21 cellular contexts compared by ENCODE assay signal in genomic region chr13:104385409-104385808, GRCh38.
DNase-seq lines count a peak whose midpoint lies in the region; ATAC-seq and TF ChIP-seq lines count a peak whose summit lies in the region.
"Had no signal": no experiment of that assay in that cellular context is flagged by ENCODE, and none has a peak within 500 bp of the region (broad histone marks: within the 10 kb centered on the region; RNA-seq: fewer than 3 reads in every experiment).

No MANE protein-coding gene starts in this region.

- no peaks in the 10 kb centered on the region for H3K4me1 Mint-ChIP-seq in nephron progenitor cell
- H3K4me1 Mint-ChIP-seq: activated CD4-positive, alpha-beta memory T cell treated with anti-CD3 and anti-CD28 coated beads, Interleukin-2, amount 10 ng/mL, durations not matched to agents 7 days and 5 days; IgD-negative memory B cell had no signal

- H3K27me3 ChIP-seq in PC-3 (ENCODE audit: low read length) = no peaks in the 10 kb centered on the region
- no peaks in the 10 kb centered on the region for H3K27me3 ChIP-seq in ovary

- H2AFZ ChIP-seq in PC-3 (ENCODE audit: low read length) = no peak overlapping the region

- H3K79me2 ChIP-seq in PC-3 (ENCODE audit: low read length) = no peaks in the 10 kb centered on the region

- WGBS in ovary, 3 donors = 53 to 67% (median 57%) methylated on average over 2 of the region's 2 CpGs

- peaks cover 5% of the 10 kb centered on the region for H3K36me3 Mint-ChIP-seq in nephron progenitor cell (ENCODE audit: low read depth)
- H3K36me3 Mint-ChIP-seq: brain, IgD-negative memory B cell had no signal

- peak overlapping the region; percentile 62 for H3K4me2 ChIP-seq in PC-3 (ENCODE audit: low read length)

- TF ChIP-seq EP300 in ovary (IDR thresholded peaks at IDR 0.05) = no peak

- no peaks in the 10 kb centered on the region for H3F3A ChIP-seq in PC-3 (ENCODE audit: low read length, unreplicated experiment)

- no peaks in the 10 kb centered on the region for H4K20me1 ChIP-seq in PC-3 (ENCODE audit: low read length)

- no TSS peak for BruUV-seq in PC-3 (replicated peaks; lab: Mats Ljungman, UMichigan)

- no peak overlapping the region for H3K4me3 Mint-ChIP-seq in nephron progenitor cell
- H3K4me3 Mint-ChIP-seq: activated CD4-positive, alpha-beta memory T cell treated with anti-CD3 and anti-CD28 coated beads, Interleukin-2, amount 10 ng/mL, durations not matched to agents 7 days and 5 days; activated naive CD4-positive, alpha-beta T cell treated with anti-CD3 and anti-CD28 coated beads for 36 hours; activated T-cell treated with anti-CD3 and anti-CD28 coated beads, Interleukin-2, amount 50 U/mL, for 24 hours; brain; CD4-positive, alpha-beta T cell; dendritic cell treated with granulocyte-macrophage colony-stimulating factor and Interleukin-4, amounts not matched to agents 40 ng/mL and 50 ng/mL, for 4 days; IgD-negative memory B cell; T-helper 1 cell treated with Interleukin-12 subunit alpha and Interleukin-12 subunit beta and Interleukin-4 antibody, amounts not matched to agents 30 μg/mL and 1 μg/mL, for 36 hours had no signal

- no peaks in the 10 kb centered on the region for H3K9me2 ChIP-seq in PC-3 (replicated peaks; ENCODE audit: low read length)

- H3K9me3 Mint-ChIP-seq in nephron progenitor cell = peaks cover 18% of the 10 kb centered on the region

- ATAC-seq in PC-3 = peak; percentile 94

- H3K4me3 ChIP-seq in PC-3 (ENCODE audit: low read length) (no peak overlapping the region), choroid plexus epithelial cell (ENCODE audit: low read depth, low read length) (no peak overlapping the region), ovary (no peak overlapping the region)

- no peak for TF ChIP-seq POLR2A in ovary (IDR thresholded peaks at IDR 0.05)

- H3K4me1 ChIP-seq in PC-3 (ENCODE audit: insufficient read depth, low read length) (peaks cover 11% of the 10 kb centered on the region), ovary (ENCODE audit: insufficient read depth) (no peaks in the 10 kb centered on the region)

- H3K27ac ChIP-seq in PC-3 (ENCODE audit: low read length) (no peak overlapping the region), ovary (no peak overlapping the region)

- no peak overlapping the region for H3K27ac Mint-ChIP-seq in nephron progenitor cell
- H3K27ac Mint-ChIP-seq: activated CD4-positive, alpha-beta memory T cell treated with anti-CD3 and anti-CD28 coated beads, Interleukin-2, amount 10 ng/mL, durations not matched to agents 7 days and 5 days; activated naive CD4-positive, alpha-beta T cell treated with anti-CD3 and anti-CD28 coated beads for 36 hours; activated T-cell treated with anti-CD3 and anti-CD28 coated beads, Interleukin-2, amount 50 U/mL, for 24 hours; brain; CD4-positive, alpha-beta T cell; dendritic cell treated with granulocyte-macrophage colony-stimulating factor and Interleukin-4, amounts not matched to agents 40 ng/mL and 50 ng/mL, for 4 days; IgD-negative memory B cell; T-helper 1 cell treated with Interleukin-12 subunit alpha and Interleukin-12 subunit beta and Interleukin-4 antibody, amounts not matched to agents 30 μg/mL and 1 μg/mL, for 36 hours had no signal

- intact Hi-C loops in PC-3 (cut with micrococcal nuclease) = no loop called here
- intact Hi-C loops in ovary (cut with DNase I) = no loop called here

- no peaks in the 10 kb centered on the region for H3K9me3 ChIP-seq in PC-3 (ENCODE audit: low read length)
- no peaks in the 10 kb centered on the region for H3K9me3 ChIP-seq in ovary

- POLR2A ChIA-PET in PC-3 (lab: Charles Lee; ENCODE audit: unreplicated experiment) = no interaction called here

- CTCF ChIA-PET in PC-3 (lab: Charles Lee) = no interaction called here

- H3K36me3 ChIP-seq in PC-3 (ENCODE audit: low read depth, low read length) (no peaks in the 10 kb centered on the region), ovary (no peaks in the 10 kb centered on the region)

- H3K9ac ChIP-seq in PC-3 (ENCODE audit: low read length) = no peak overlapping the region

- H3K27me3 Mint-ChIP-seq in nephron progenitor cell (ENCODE audit: low read depth, poor library complexity) = no peaks in the 10 kb centered on the region
- H3K27me3 Mint-ChIP-seq: activated CD4-positive, alpha-beta memory T cell treated with anti-CD3 and anti-CD28 coated beads, Interleukin-2, amount 10 ng/mL, durations not matched to agents 7 days and 5 days; activated T-cell treated with anti-CD3 and anti-CD28 coated beads, Interleukin-2, amount 50 U/mL, for 24 hours; brain; CD4-positive, alpha-beta T cell; dendritic cell treated with granulocyte-macrophage colony-stimulating factor and Interleukin-4, amounts not matched to agents 40 ng/mL and 50 ng/mL, for 4 days; IgD-negative memory B cell had no signal

- DNase-seq in Daoy (ENCODE audit: low read depth) (peak; percentile 8), PC-3 (peak; percentile 76), choroid plexus epithelial cell (ENCODE audit: low read depth) (peak; percentile 77), myocyte (ENCODE audit: low read depth) (peak; percentile 39), ovary (no peak), nephron progenitor cell (no peak), NCI-H774 (lab: John Stamatoyannopoulos, UW) (no peak)
- DNase-seq in activated CD8-positive, alpha-beta memory T cell treated with anti-CD3 and anti-CD28 coated beads, Interleukin-2, amount 50 U/mL, for 48 hours = no peak
- DNase-seq: activated CD4-positive, alpha-beta memory T cell treated with anti-CD3 and anti-CD28 coated beads, Interleukin-2, amount 10 ng/mL, durations not matched to agents 7 days and 5 days; activated naive CD4-positive, alpha-beta T cell treated with anti-CD3 and anti-CD28 coated beads for 36 hours; activated T-cell treated with anti-CD3 and anti-CD28 coated beads, Interleukin-2, amount 50 U/mL, for 24 hours; CD4-positive, alpha-beta T cell; DMS153; erythroblast; NCI-H1930; NCI-H510A; SHP77 treated with DMSO at 0.1 percent for 48 hours had no signal

- TF ChIP-seq CTCF in PC-3 (conservative IDR thresholded peaks at IDR 0.05; ENCODE audit: low read depth, low read length) (no peak), choroid plexus epithelial cell (conservative IDR thresholded peaks at IDR 0.05; ENCODE audit: low read depth, low read length) (no peak), ovary (IDR thresholded peaks at IDR 0.05) (no peak), nephron progenitor cell (IDR thresholded peaks at IDR 0.05) (no peak)

Comparison
In these comparisons a context has a peak if more than half of its experiments do, and no peak if none do; other contexts are left out.
1. DNase-seq: peak in Daoy (single experiment), PC-3 (single experiment), choroid plexus epithelial cell (single experiment) and myocyte (single experiment); none in ovary (0 of 5), nephron progenitor cell (single experiment), activated CD8-positive, alpha-beta memory T cell treated with anti-CD3 and anti-CD28 coated beads, Interleukin-2, amount 50 U/mL, for 48 hours (single experiment) and NCI-H774 (single experiment).